Comparison of ENCODE assay signal across 1 cellular context in genomic region chr17:8131844-8132441, GRCh38.
TF ChIP-seq lines count a peak whose summit lies in the region.

No MANE protein-coding gene starts in this region.

TF ChIP-seq in A549, 52 proteins besides CTCF, POLR2A, EP300 and RAD21 (continued from another document):
- TF ChIP-seq REST (IDR thresholded peaks at IDR 0.05) (no peak), MAX (IDR thresholded peaks at IDR 0.05) (peak; percentile 59; the same call in 1 of the 2 replicates), ZC3H11A (IDR thresholded peaks at IDR 0.05) (no peak), HOXB5 (CRISPR knock-in tag; IDR thresholded peaks at IDR 0.05) (no peak), ESRRA (IDR thresholded peaks at IDR 0.05; ENCODE audit: borderline replicate concordance, low read length) (no peak), FOSL2 (IDR thresholded peaks at IDR 0.05) (no peak), FOSL2 (CRISPR knock-in tag; IDR thresholded peaks at IDR 0.05) (peak; percentile 74)
